Comparison of ENCODE assay signal across 22 cellular contexts in the genomic region with DNA sequence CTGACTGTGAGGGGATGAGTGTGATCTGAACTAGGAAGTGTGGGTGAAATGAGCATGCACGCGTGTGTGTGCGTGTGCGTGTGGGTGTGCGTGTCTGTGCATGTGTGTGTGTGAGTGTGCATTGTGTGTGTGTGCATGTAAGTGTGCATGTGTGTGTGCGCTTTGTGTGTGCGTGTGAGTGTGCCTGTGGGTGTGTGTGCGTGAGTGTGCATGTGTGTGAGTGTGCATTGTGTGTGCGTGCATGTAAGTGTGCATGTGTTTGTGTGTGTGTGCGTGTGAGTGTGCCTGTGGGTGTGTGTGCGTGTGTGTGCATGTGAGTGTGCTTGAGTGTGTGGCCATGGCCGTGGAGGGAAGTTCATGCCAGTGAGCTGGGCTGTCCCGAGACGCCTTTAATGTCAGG.
"Had no signal": no experiment of that assay in that cellular context is flagged by ENCODE, and none has a peak within 500 bp of the region (broad histone marks: within the 10 kb centered on the region; RNA-seq: fewer than 3 reads in every experiment).

No MANE protein-coding gene starts in this region.

- H3K27ac Mint-ChIP-seq: activated CD4-positive, alpha-beta T cell treated with anti-CD3 and anti-CD28 coated beads for 36 hours; activated naive CD8-positive, alpha-beta T cell treated with anti-CD3 and anti-CD28 coated beads, Interleukin-2, amount 50 U/mL, for 24 hours; brain; endodermal cell; stimulated activated naive CD8-positive, alpha-beta T cell treated with anti-CD3 and anti-CD28 coated beads, Interleukin-15, Interleukin-2, amounts not matched to agents 100 ng/mL and 50 ng/mL, for 24 hours; T-helper 17 cell had no signal

- H3K4me1 ChIP-seq: colonic mucosa, foreskin keratinocyte had no signal

- H3K4me3 ChIP-seq: colonic mucosa, hepatocyte, pancreas, transverse colon had no signal

- H3K36me3 Mint-ChIP-seq: brain had no signal

- ATAC-seq: activated CD4-positive, alpha-beta T cell treated with anti-CD3 and anti-CD28 coated beads for 36 hours; activated naive CD8-positive, alpha-beta T cell treated with anti-CD3 and anti-CD28 coated beads, Interleukin-2, amount 50 U/mL, for 24 hours; foreskin keratinocyte; left cardiac atrium; naive thymus-derived CD8-positive, alpha-beta T cell; pancreas; T-helper 17 cell had no signal

- DNase-seq: activated CD4-positive, alpha-beta T cell treated with anti-CD3 and anti-CD28 coated beads for 36 hours; activated CD4-positive, alpha-beta T cell treated with anti-CD3 and anti-CD28 coated beads, Interleukin-2, amount 50 U/mL, for 48 hours; activated naive CD4-positive, alpha-beta T cell treated with Interleukin-2 at 50 U/mL for 16 hours; activated naive CD8-positive, alpha-beta T cell treated with anti-CD3 and anti-CD28 coated beads, Interleukin-2, amount 50 U/mL, for 24 hours; anterior cingulate cortex; colonic mucosa; endodermal cell; foreskin keratinocyte; left cardiac atrium; mesendoderm; naive thymus-derived CD8-positive, alpha-beta T cell; pancreas; stimulated activated CD4-positive, alpha-beta T cell treated with anti-CD3 and anti-CD28 coated beads, Interleukin-2, amount 100 ng/mL, for 24 hours; T-helper 17 cell; transverse colon; WERI-Rb-1 had no signal

- FAIRE-seq: islet of Langerhans, pancreas had no signal

- H3K27me3 Mint-ChIP-seq: activated CD4-positive, alpha-beta T cell treated with anti-CD3 and anti-CD28 coated beads for 36 hours; activated naive CD8-positive, alpha-beta T cell treated with anti-CD3 and anti-CD28 coated beads, Interleukin-2, amount 50 U/mL, for 24 hours; central memory CD8-positive, alpha-beta T cell; naive thymus-derived CD8-positive, alpha-beta T cell; stimulated activated naive CD8-positive, alpha-beta T cell treated with anti-CD3 and anti-CD28 coated beads, Interleukin-15, Interleukin-2, amounts not matched to agents 100 ng/mL and 50 ng/mL, for 24 hours; T-helper 17 cell had no signal

- H3K9me3 Mint-ChIP-seq: activated naive CD8-positive, alpha-beta T cell treated with anti-CD3 and anti-CD28 coated beads, Interleukin-2, amount 50 U/mL, for 24 hours; central memory CD8-positive, alpha-beta T cell; naive thymus-derived CD8-positive, alpha-beta T cell; stimulated activated naive CD8-positive, alpha-beta T cell treated with anti-CD3 and anti-CD28 coated beads, Interleukin-15, Interleukin-2, amounts not matched to agents 100 ng/mL and 50 ng/mL, for 24 hours had no signal

- H3K27ac ChIP-seq: colonic mucosa, foreskin keratinocyte, hepatocyte, neutrophil, pancreas, transverse colon, WERI-Rb-1 had no signal

- H2AFZ ChIP-seq: hepatocyte had no signal

- H3K27me3 ChIP-seq: colonic mucosa, foreskin keratinocyte, hepatocyte, neutrophil, pancreas, transverse colon had no signal

- H3K36me3 ChIP-seq: colonic mucosa, neutrophil, pancreas, transverse colon, WERI-Rb-1 had no signal

- H3K9me3 ChIP-seq: colonic mucosa, neutrophil, pancreas, transverse colon had no signal

- H3K4me3 Mint-ChIP-seq: activated CD4-positive, alpha-beta T cell treated with anti-CD3 and anti-CD28 coated beads for 36 hours; activated naive CD8-positive, alpha-beta T cell treated with anti-CD3 and anti-CD28 coated beads, Interleukin-2, amount 50 U/mL, for 24 hours; brain; central memory CD8-positive, alpha-beta T cell; endodermal cell; naive thymus-derived CD8-positive, alpha-beta T cell; stimulated activated naive CD8-positive, alpha-beta T cell treated with anti-CD3 and anti-CD28 coated beads, Interleukin-15, Interleukin-2, amounts not matched to agents 100 ng/mL and 50 ng/mL, for 24 hours; T-helper 17 cell had no signal

- H3K4me1 Mint-ChIP-seq: activated CD4-positive, alpha-beta T cell treated with anti-CD3 and anti-CD28 coated beads for 36 hours; endodermal cell had no signal

- H3K79me2 ChIP-seq: hepatocyte had no signal
